8 cellular contexts compared by ENCODE assay signal in genomic region chr20:36493013-36493800, GRCh38. TPM values are rescaled to one million over a fixed set of nuclear protein-coding genes. Genes with fewer than 3 reads are reported as not detected.
DNase-seq lines count a peak whose midpoint lies in the region; TF ChIP-seq lines count a peak whose summit lies in the region.

No MANE protein-coding gene starts in this region.

- H3K4me3 ChIP-seq in cardiac fibroblast (replicated peaks in 1 of 2; ENCODE audit: low read depth in 2 of 2, low read length in 2 of 2): no peak overlapping the region
- H3K4me3 ChIP-seq in mesenchymal stem cell (ENCODE audit: insufficient read depth in 1 of 2, low read depth in 1 of 2, low read length in 2 of 2): no peak overlapping the region

- no peak overlapping the region for H2BK120ac ChIP-seq in mesenchymal stem cell (ENCODE audit: low read depth, low read length)

- H3K27me3 ChIP-seq in mesenchymal stem cell (ENCODE audit: control insufficient read depth in 1 of 2, insufficient read depth in 1 of 2, low read length in 2 of 2): no peaks in the 10 kb centered on the region

- H3K23ac ChIP-seq in mesenchymal stem cell (ENCODE audit: low read length in 2 of 2): no peak overlapping the region

- peaks cover 43% of the 10 kb centered on the region for H3K4me1 ChIP-seq in mesenchymal stem cell (ENCODE audit: control insufficient read depth, insufficient read depth, low read depth, low read length)

- in situ Hi-C loops in KBM-7 (cut with MboI; ENCODE audit: low pct_unique_long_range_greater_than_20kb, low sequenced_read_pairs): no loop called here

- H4K8ac ChIP-seq in mesenchymal stem cell (ENCODE audit: low read length): no peak overlapping the region

- peak; percentile 18 for TF ChIP-seq CTCF in cardiac fibroblast (IDR thresholded peaks at IDR 0.05; ENCODE audit: low read depth, low read length)

- H2BK15ac ChIP-seq in mesenchymal stem cell (ENCODE audit: low read depth, poor library complexity, severe bottlenecking): no peak overlapping the region

- H3K36me3 ChIP-seq in mesenchymal stem cell (ENCODE audit: control insufficient read depth in 1 of 2, insufficient read depth in 2 of 2, low read depth in 1 of 2, low read length in 2 of 2): peaks cover 23 to 44% of the 10 kb centered on the region in 2 experiments

- DNase-seq in COLO668 (lab: John Stamatoyannopoulos, UW; ENCODE audit: unreplicated experiment) (peak; percentile 28), KBM-7 (peak; percentile 24), cardiac fibroblast (ENCODE audit: low read depth in 2 of 2) (no peak), mesenchymal stem cell (no peak), NCI-H1105 (lab: John Stamatoyannopoulos, UW) (no peak), HCEC 1CT (no peak), RKO (ENCODE audit: low spot score) (no peak), NCI-H774 (lab: John Stamatoyannopoulos, UW) (no peak)

- H3K4ac ChIP-seq in mesenchymal stem cell (ENCODE audit: low read depth in 1 of 2, low read length in 2 of 2): no peak overlapping the region

- WGBS in mesenchymal stem cell: 92% methylated on average over 11 of the region's 11 CpGs

- no peak overlapping the region for H2BK12ac ChIP-seq in mesenchymal stem cell (ENCODE audit: low read length in 2 of 2)

- H3K4me2 ChIP-seq in mesenchymal stem cell (ENCODE audit: low read length, poor library complexity, severe bottlenecking): no peak overlapping the region

- H4K91ac ChIP-seq in mesenchymal stem cell (ENCODE audit: low read length): no peak overlapping the region

- no peak overlapping the region for H3K18ac ChIP-seq in mesenchymal stem cell (ENCODE audit: low read depth in 1 of 2, low read length in 2 of 2)

- no peak overlapping the region for H2AFZ ChIP-seq in mesenchymal stem cell (ENCODE audit: low read depth, low read length)

- H3K9ac ChIP-seq in mesenchymal stem cell (ENCODE audit: low read length): peak overlapping the region; percentile 71

- H3K9me3 ChIP-seq in mesenchymal stem cell (ENCODE audit: control insufficient read depth, low read length): no peaks in the 10 kb centered on the region

- no peak overlapping the region for H2BK5ac ChIP-seq in mesenchymal stem cell (ENCODE audit: low read depth, low read length, poor library complexity, severe bottlenecking)

- H3K79me1 ChIP-seq in mesenchymal stem cell (replicated peaks; ENCODE audit: low read length, poor library complexity, severe bottlenecking): peaks cover 21% of the 10 kb centered on the region

- H3K27ac ChIP-seq in mesenchymal stem cell (ENCODE audit: low read length, poor library complexity, severe bottlenecking): peak overlapping the region; percentile 21

- H2AK5ac ChIP-seq in mesenchymal stem cell (ENCODE audit: low read length, severe bottlenecking): no peak overlapping the region

- no peak overlapping the region for H3K14ac ChIP-seq in mesenchymal stem cell (ENCODE audit: low read length in 2 of 2)

RNA-seq across cellular contexts. Expression of gene MYL9, which starts 48.1 kb away (rescaled TPM):
- 959 TPM for polyA plus RNA-seq in mesenchymal stem cell (2013, experiment 1 of 2)
- 955 TPM for polyA plus RNA-seq in mesenchymal stem cell (2013, experiment 2 of 2)

Comparison
In these comparisons a context has a peak if more than half of its experiments do, and no peak if none do; other contexts are left out.
1. DNase-seq: peak in COLO668 (single experiment) and KBM-7 (single experiment); none in cardiac fibroblast (0 of 2), mesenchymal stem cell (single experiment), NCI-H1105 (single experiment), HCEC 1CT (single experiment), RKO (single experiment) and NCI-H774 (single experiment).